In the genomic region with DNA sequence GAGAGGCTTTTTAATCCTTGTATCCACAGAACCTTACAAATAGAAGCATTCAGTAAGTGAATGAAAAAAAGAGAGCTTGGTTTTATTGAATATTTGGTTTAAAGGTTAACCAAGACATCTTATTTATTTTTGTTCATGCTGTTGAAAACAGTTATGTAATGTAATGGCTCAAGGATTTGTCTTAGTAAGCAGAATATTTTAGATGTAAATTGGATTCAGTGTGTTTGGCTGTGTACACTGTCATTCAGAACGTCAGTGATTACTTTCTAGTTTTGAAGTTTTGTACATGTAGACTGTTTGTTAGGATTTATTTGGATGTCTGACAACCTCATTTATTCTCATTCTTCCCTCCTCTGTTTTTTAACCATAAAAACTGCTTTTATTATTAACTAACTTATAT, we compare ENCODE assay signal across 1 cellular context.
A peak's percentile ranks its signal among the peaks of the same experiment; 100 is the strongest.
TF ChIP-seq lines count a peak whose summit lies in the region.

No MANE protein-coding gene starts in this region.

TF ChIP-seq in HepG2, 621 proteins besides CTCF, POLR2A, EP300 and RAD21 (continued from another document):
- TF ChIP-seq, protein P1, sequence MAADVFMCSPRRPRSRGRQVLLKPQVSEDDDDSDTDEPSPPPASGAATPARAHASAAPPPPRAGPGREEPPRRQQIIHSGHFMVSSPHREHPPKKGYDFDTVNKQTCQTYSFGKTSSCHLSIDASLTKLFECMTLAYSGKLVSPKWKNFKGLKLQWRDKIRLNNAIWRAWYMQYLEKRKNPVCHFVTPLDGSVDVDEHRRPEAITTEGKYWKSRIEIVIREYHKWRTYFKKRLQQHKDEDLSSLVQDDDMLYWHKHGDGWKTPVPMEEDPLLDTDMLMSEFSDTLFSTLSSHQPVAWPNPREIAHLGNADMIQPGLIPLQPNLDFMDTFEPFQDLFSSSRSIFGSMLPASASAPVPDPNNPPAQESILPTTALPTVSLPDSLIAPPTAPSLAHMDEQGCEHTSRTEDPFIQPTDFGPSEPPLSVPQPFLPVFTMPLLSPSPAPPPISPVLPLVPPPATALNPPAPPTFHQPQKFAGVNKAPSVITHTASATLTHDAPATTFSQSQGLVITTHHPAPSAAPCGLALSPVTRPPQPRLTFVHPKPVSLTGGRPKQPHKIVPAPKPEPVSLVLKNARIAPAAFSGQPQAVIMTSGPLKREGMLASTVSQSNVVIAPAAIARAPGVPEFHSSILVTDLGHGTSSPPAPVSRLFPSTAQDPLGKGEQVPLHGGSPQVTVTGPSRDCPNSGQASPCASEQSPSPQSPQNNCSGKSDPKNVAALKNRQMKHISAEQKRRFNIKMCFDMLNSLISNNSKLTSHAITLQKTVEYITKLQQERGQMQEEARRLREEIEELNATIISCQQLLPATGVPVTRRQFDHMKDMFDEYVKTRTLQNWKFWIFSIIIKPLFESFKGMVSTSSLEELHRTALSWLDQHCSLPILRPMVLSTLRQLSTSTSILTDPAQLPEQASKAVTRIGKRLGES (CRISPR knock-in tag; IDR thresholded peaks at IDR 0.05; ENCODE audit: borderline replicate concordance) = no peak
- TF ChIP-seq ZNF720 (CRISPR knock-in tag; IDR thresholded peaks at IDR 0.05) (no peak), MAFK (conservative IDR thresholded peaks at IDR 0.05 in 1 of 2, IDR thresholded peaks at IDR 0.05 in 1 of 2; ENCODE audit: low read length in 2 of 2) (peak in 1 of 2 experiments; percentile 48; a peak in 2 of 4 replicates), ZNF292 (CRISPR knock-in tag; IDR thresholded peaks at IDR 0.05; ENCODE audit: borderline replicate concordance, low read depth) (no peak), ZNF556 (CRISPR knock-in tag; IDR thresholded peaks at IDR 0.05; ENCODE audit: borderline replicate concordance) (no peak), CHD2 (IDR thresholded peaks at IDR 0.05; ENCODE audit: low read depth, low read length) (no peak)
- TF ChIP-seq, protein P2, sequence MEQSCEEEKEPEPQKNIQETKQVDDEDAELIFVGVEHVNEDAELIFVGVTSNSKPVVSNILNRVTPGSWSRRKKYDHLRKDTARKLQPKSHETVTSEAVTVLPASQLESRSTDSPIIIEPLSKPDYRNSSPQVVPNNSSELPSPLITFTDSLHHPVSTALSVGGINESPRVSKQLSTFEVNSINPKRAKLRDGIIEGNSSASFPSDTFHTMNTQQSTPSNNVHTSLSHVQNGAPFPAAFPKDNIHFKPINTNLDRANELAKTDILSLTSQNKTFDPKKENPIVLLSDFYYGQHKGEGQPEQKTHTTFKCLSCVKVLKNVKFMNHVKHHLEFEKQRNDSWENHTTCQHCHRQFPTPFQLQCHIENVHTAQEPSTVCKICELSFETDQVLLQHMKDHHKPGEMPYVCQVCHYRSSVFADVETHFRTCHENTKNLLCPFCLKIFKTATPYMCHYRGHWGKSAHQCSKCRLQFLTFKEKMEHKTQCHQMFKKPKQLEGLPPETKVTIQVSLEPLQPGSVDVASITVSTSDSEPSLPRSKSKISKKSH (CRISPR knock-in tag; IDR thresholded peaks at IDR 0.05; ENCODE audit: borderline replicate concordance) = no peak
